ENCODE assay signal across 1 cellular context in the genomic region with DNA sequence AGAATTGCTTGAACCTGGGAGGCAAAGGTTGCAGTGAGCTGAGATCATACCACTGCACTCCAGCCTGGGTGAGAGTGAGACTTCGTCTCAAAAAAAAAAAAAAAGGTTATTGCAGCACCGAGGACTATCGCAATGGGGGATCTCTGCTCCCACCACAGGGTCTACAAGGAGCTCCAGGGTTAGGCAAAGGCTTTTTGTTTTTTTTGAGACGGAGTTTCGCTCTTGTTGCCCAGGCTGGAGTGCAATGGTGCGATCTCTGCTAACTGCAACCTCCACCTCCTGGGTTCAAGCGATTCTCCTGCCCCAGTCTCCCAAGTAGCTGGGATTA.
A peak's percentile ranks its signal among the peaks of the same experiment; 100 is the strongest.
TF ChIP-seq lines count a peak whose summit lies in the region.
"Not testable (repeated sequence)": the region's sequence is repeated elsewhere in the genome, so short reads cannot be mapped to it uniquely, and the experiment has no call there.

No MANE protein-coding gene starts in this region.

TF ChIP-seq in K562, 482 proteins besides CTCF, POLR2A, EP300 and RAD21:
- peak; percentile 35; the same call in 1 of the 2 replicates for TF ChIP-seq ATF7 (IDR thresholded peaks at IDR 0.05)
- TF ChIP-seq, protein P1, sequence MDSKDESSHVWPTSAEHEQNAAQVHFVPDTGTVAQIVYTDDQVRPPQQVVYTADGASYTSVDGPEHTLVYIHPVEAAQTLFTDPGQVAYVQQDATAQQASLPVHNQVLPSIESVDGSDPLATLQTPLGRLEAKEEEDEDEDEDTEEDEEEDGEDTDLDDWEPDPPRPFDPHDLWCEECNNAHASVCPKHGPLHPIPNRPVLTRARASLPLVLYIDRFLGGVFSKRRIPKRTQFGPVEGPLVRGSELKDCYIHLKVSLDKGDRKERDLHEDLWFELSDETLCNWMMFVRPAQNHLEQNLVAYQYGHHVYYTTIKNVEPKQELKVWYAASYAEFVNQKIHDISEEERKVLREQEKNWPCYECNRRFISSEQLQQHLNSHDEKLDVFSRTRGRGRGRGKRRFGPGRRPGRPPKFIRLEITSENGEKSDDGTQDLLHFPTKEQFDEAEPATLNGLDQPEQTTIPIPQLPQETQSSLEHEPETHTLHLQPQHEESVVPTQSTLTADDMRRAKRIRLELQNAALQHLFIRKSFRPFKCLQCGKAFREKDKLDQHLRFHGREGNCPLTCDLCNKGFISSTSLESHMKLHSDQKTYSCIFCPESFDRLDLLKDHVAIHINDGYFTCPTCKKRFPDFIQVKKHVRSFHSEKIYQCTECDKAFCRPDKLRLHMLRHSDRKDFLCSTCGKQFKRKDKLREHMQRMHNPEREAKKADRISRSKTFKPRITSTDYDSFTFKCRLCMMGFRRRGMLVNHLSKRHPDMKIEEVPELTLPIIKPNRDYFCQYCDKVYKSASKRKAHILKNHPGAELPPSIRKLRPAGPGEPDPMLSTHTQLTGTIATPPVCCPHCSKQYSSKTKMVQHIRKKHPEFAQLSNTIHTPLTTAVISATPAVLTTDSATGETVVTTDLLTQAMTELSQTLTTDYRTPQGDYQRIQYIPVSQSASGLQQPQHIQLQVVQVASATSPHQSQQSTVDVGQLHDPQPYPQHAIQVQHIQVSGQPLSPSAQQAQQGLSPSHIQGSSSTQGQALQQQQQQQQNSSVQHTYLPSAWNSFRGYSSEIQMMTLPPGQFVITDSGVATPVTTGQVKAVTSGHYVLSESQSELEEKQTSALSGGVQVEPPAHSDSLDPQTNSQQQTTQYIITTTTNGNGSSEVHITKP (IDR thresholded peaks at IDR 0.05; ENCODE audit: partially characterized antibody) = peak; percentile 82
- peak; percentile 10; the same call in 1 of the 2 replicates for TF ChIP-seq CEBPG (CRISPR knock-in tag; IDR thresholded peaks at IDR 0.05)
- TF ChIP-seq CEBPG (tag; conservative IDR thresholded peaks at IDR 0.05 in 1 of 2, IDR thresholded peaks at IDR 0.05 in 1 of 2) = not testable (repeated sequence)
